Comparison of ENCODE assay signal across 22 cellular contexts in the genomic region with DNA sequence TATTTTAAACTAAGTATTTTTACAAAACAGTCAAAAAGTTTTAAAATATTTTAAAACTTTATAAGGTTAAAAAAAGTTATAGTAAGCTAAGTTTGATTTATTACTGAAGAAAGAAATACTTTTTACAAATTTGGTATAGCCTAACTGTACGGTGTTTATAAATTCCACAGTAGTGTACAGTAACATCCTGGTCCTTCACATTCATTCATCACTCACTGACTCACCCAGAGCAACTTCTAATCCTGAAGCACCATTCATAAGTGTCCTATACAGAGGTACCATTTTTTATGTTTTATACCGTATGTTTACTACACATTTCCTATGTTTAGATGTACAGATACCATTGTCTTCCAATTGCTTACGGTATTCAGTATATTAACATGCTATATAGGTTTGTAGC.
A peak's percentile ranks its signal among the peaks of the same experiment; 100 is the strongest.
DNase-seq lines count a peak whose midpoint lies in the region; ATAC-seq, FAIRE-seq and TF ChIP-seq lines count a peak whose summit lies in the region.
"Had no signal": no experiment of that assay in that cellular context is flagged by ENCODE, and none has a peak within 500 bp of the region (broad histone marks: within the 10 kb centered on the region; RNA-seq: fewer than 3 reads in every experiment).

No MANE protein-coding gene starts in this region.

- no peak for TF ChIP-seq POLR2A in IMR-90 (IDR thresholded peaks at IDR 0.05; ENCODE audit: low read depth, low read length)

- H3K23ac ChIP-seq in IMR-90 (ENCODE audit: low read depth, low read length) (no peak overlapping the region), mesenchymal stem cell (ENCODE audit: low read length in 2 of 2) (no peak overlapping the region)

- H3K18ac ChIP-seq in IMR-90 (ENCODE audit: low read depth, low read length) (no peak overlapping the region), mesenchymal stem cell (ENCODE audit: low read depth in 1 of 2, low read length in 2 of 2) (no peak overlapping the region)

- H4K91ac ChIP-seq in IMR-90 (ENCODE audit: insufficient read depth, low read depth, low read length), result no peak overlapping the region
- no peak overlapping the region for H4K91ac ChIP-seq in mesenchymal stem cell (ENCODE audit: low read length)

- H4K8ac ChIP-seq in IMR-90 (ENCODE audit: low read depth in 2 of 2, low read length in 2 of 2), result no peak overlapping the region
- no peak overlapping the region for H4K8ac ChIP-seq in mesenchymal stem cell (ENCODE audit: low read length)

- H3K36me3 ChIP-seq in IMR-90 (ENCODE audit: control insufficient read depth, insufficient read depth, low read length) (no peaks in the 10 kb centered on the region), mesenchymal stem cell (ENCODE audit: control insufficient read depth in 1 of 2, insufficient read depth in 2 of 2, low read depth in 1 of 2, low read length in 2 of 2) (no peaks in the 10 kb centered on the region), MG63 (no peaks in the 10 kb centered on the region), pancreas (no peaks in the 10 kb centered on the region)
- H3K36me3 ChIP-seq: BE2C had no signal

- H2AFZ ChIP-seq in IMR-90 (replicated peaks; ENCODE audit: low read length, poor library complexity), result no peak overlapping the region
- H2AFZ ChIP-seq in mesenchymal stem cell (ENCODE audit: low read depth, low read length), result no peak overlapping the region
- H2AFZ ChIP-seq: GM23338 had no signal

- H3K4me3 ChIP-seq in IMR-90 (ENCODE audit: insufficient read depth, low read depth, low read length) (no peak overlapping the region), mesenchymal stem cell (ENCODE audit: insufficient read depth in 1 of 2, low read depth in 1 of 2, low read length in 2 of 2) (no peak overlapping the region), MG63 (no peak overlapping the region), pancreas (no peak overlapping the region)
- H3K4me3 ChIP-seq: GM23338 had no signal

- no peak overlapping the region for H3K4ac ChIP-seq in IMR-90 (ENCODE audit: low read depth, low read length)
- H3K4ac ChIP-seq in mesenchymal stem cell (ENCODE audit: low read depth in 1 of 2, low read length in 2 of 2), result no peak overlapping the region

- no peaks in the 10 kb centered on the region for H3K79me1 ChIP-seq in IMR-90 (ENCODE audit: low read depth in 1 of 2, low read length in 2 of 2)
- no peaks in the 10 kb centered on the region for H3K79me1 ChIP-seq in mesenchymal stem cell (replicated peaks; ENCODE audit: low read length, poor library complexity, severe bottlenecking)

- no peak overlapping the region for H3K4me2 ChIP-seq in IMR-90 (ENCODE audit: low read depth, low read length)
- H3K4me2 ChIP-seq in mesenchymal stem cell (ENCODE audit: low read length, poor library complexity, severe bottlenecking), result no peak overlapping the region
- H3K4me2 ChIP-seq: GM23338 had no signal

- H2BK15ac ChIP-seq in IMR-90 (ENCODE audit: low read depth, low read length) (no peak overlapping the region), mesenchymal stem cell (ENCODE audit: low read depth, poor library complexity, severe bottlenecking) (no peak overlapping the region)

- DNase-seq in IMR-90 (peak; percentile 62), amniotic epithelial cell (ENCODE audit: low read depth) (peak; percentile 24), mesenchymal stem cell (peak; percentile 30), MG63 (no peak), pancreas (no peak)
- DNase-seq: ACHN; BE2C; C1 segment of cervical spinal cord; CD4-positive, CD25-positive, alpha-beta regulatory T cell; CD8-positive, alpha-beta memory T cell; COR-L47; DMS 273 treated with DMSO at 0.1 percent for 48 hours; DMS53; DND-41; EL; GDM1; HCEC 1CT had no signal

- H2BK12ac ChIP-seq in mesenchymal stem cell (ENCODE audit: low read length in 2 of 2), result no peak overlapping the region

- H2BK5ac ChIP-seq in IMR-90 (ENCODE audit: low read depth, low read length, poor library complexity, severe bottlenecking) (no peak overlapping the region), mesenchymal stem cell (ENCODE audit: low read depth, low read length, poor library complexity, severe bottlenecking) (no peak overlapping the region)

- CTCF ChIA-PET in IMR-90 (lab: Yijun Ruan, JAX), result no interaction called here

- no peak overlapping the region for H3K9ac ChIP-seq in IMR-90 (ENCODE audit: low read depth, low read length)
- H3K9ac ChIP-seq in mesenchymal stem cell (ENCODE audit: low read length), result no peak overlapping the region

- H3K9me3 ChIP-seq in IMR-90 (ENCODE audit: control insufficient read depth, insufficient read depth, low read length) (no peaks in the 10 kb centered on the region), mesenchymal stem cell (ENCODE audit: control insufficient read depth, low read length) (no peaks in the 10 kb centered on the region), MG63 (no peaks in the 10 kb centered on the region), pancreas (no peaks in the 10 kb centered on the region)
- H3K9me3 ChIP-seq: BE2C had no signal

- H4K5ac ChIP-seq in IMR-90 (ENCODE audit: low read depth, low read length), result no peak overlapping the region

- TF ChIP-seq CTCF in IMR-90 (conservative IDR thresholded peaks at IDR 0.05; ENCODE audit: low read depth, low read length) (no peak), pancreas (IDR thresholded peaks at IDR 0.05) (no peak)

- no peak for FAIRE-seq in pancreas (lab: Jason Lieb, UNC)
- FAIRE-seq: GM12892, GM18507, H54 had no signal

- H3K4me1 ChIP-seq in IMR-90 (ENCODE audit: control insufficient read depth, insufficient read depth, low read length), result no peaks in the 10 kb centered on the region
- no peaks in the 10 kb centered on the region for H3K4me1 ChIP-seq in mesenchymal stem cell (ENCODE audit: control insufficient read depth, insufficient read depth, low read depth, low read length)
- no peaks in the 10 kb centered on the region for H3K4me1 ChIP-seq in pancreas
- H3K4me1 ChIP-seq: BE2C had no signal

- H3K27ac ChIP-seq in IMR-90 (ENCODE audit: insufficient read depth, low read length) (no peak overlapping the region), mesenchymal stem cell (ENCODE audit: low read length, poor library complexity, severe bottlenecking) (no peak overlapping the region), pancreas (no peak overlapping the region)

- no peaks in the 10 kb centered on the region for H4K20me1 ChIP-seq in IMR-90 (ENCODE audit: insufficient read depth, low read length)

- dilution Hi-C loops in IMR-90 (cut with HindIII; ENCODE audit: low sequenced_read_pairs, unreplicated experiment), result no loop called here

- no peak overlapping the region for H3K14ac ChIP-seq in IMR-90 (replicated peaks; ENCODE audit: low read depth, low read length)
- H3K14ac ChIP-seq in mesenchymal stem cell (ENCODE audit: low read length in 2 of 2), result no peak overlapping the region

- H2AK5ac ChIP-seq in IMR-90 (ENCODE audit: low read depth, low read length), result no peak overlapping the region
- H2AK5ac ChIP-seq in mesenchymal stem cell (ENCODE audit: low read length, severe bottlenecking), result no peak overlapping the region

- BruUV-seq in IMR-90 (replicated peaks; lab: Mats Ljungman, UMichigan), result no TSS peak

- no peak overlapping the region for H3K56ac ChIP-seq in IMR-90 (ENCODE audit: extremely low read depth, insufficient read depth, low read length)

- in situ Hi-C loops in IMR-90 (cut with MboI; ENCODE audit: low sequenced_read_pairs), result no loop called here

- H2BK120ac ChIP-seq in IMR-90 (ENCODE audit: low read depth, low read length), result no peak overlapping the region
- no peak overlapping the region for H2BK120ac ChIP-seq in mesenchymal stem cell (ENCODE audit: low read depth, low read length)

- WGBS in IMR-90 (ENCODE audit: extremely low coverage in 2 of 2, insufficient read length in 1 of 2), 2 experiments, result no CpG with 5 or more reads among the region's 3 CpGs
- 49% methylated on average over 2 of the region's 3 CpGs for WGBS in mesenchymal stem cell
- WGBS in pancreas, 2 donors, result 91 to 94% methylated on average over 3 of the region's 3 CpGs

- POLR2A ChIA-PET in IMR-90 (lab: Charles Lee; ENCODE audit: unreplicated experiment), result no interaction called here

- ATAC-seq in IMR-90 (ENCODE audit: low read depth) (peak; percentile 84), GM18858 (IDR thresholded peaks at IDR 0.05; ENCODE audit: unreplicated experiment) (no peak), pancreas (no peak)
- ATAC-seq: GM23338 had no signal

- intact Hi-C loops in IMR-90 (cut with micrococcal nuclease) (no loop called here), pancreas (cut with DNase I) (no loop called here)

- no peaks in the 10 kb centered on the region for H3K9me1 ChIP-seq in IMR-90 (ENCODE audit: insufficient read depth, low read length)

- no peak overlapping the region for H2AK9ac ChIP-seq in IMR-90 (replicated peaks; ENCODE audit: low read depth, low read length, poor library complexity)

- TF ChIP-seq RAD21 in IMR-90 (IDR thresholded peaks at IDR 0.05; ENCODE audit: low read length), result no peak

- no peak overlapping the region for H2BK20ac ChIP-seq in IMR-90 (ENCODE audit: low read depth, low read length)

- H3K27me3 ChIP-seq in IMR-90 (ENCODE audit: control insufficient read depth, insufficient read depth, low read length) (no peaks in the 10 kb centered on the region), mesenchymal stem cell (ENCODE audit: control insufficient read depth in 1 of 2, insufficient read depth in 1 of 2, low read length in 2 of 2) (no peaks in the 10 kb centered on the region), MG63 (no peaks in the 10 kb centered on the region), pancreas (no peaks in the 10 kb centered on the region)
- H3K27me3 ChIP-seq: BE2C had no signal

TF ChIP-seq in IMR-90, 13 proteins besides CTCF, POLR2A, EP300 and RAD21:
- no peak for TF ChIP-seq SMC3 (IDR thresholded peaks at IDR 0.05; ENCODE audit: low read depth, low read length)
- TF ChIP-seq, protein P1, sequence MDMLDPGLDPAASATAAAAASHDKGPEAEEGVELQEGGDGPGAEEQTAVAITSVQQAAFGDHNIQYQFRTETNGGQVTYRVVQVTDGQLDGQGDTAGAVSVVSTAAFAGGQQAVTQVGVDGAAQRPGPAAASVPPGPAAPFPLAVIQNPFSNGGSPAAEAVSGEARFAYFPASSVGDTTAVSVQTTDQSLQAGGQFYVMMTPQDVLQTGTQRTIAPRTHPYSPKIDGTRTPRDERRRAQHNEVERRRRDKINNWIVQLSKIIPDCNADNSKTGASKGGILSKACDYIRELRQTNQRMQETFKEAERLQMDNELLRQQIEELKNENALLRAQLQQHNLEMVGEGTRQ (IDR thresholded peaks at IDR 0.05; ENCODE audit: low read depth, low read length), result no peak
- no peak for TF ChIP-seq RFX5 (IDR thresholded peaks at IDR 0.05; ENCODE audit: low read depth, low read length)
- TF ChIP-seq FOS (IDR thresholded peaks at IDR 0.05; ENCODE audit: low read depth, low read length), result no peak
- TF ChIP-seq MXI1 (IDR thresholded peaks at IDR 0.05; ENCODE audit: borderline replicate concordance, low read depth, low read length), result no peak
TF ChIP-seq in IMR-90: peak in this region for 0.

Comparison
In these comparisons a context has a peak if more than half of its experiments do, and no peak if none do; other contexts are left out.
1. DNase-seq: peak in IMR-90 (single experiment), amniotic epithelial cell (single experiment) and mesenchymal stem cell (single experiment); none in MG63 (single experiment) and pancreas (0 of 6).